ENCODE assay signal across 21 cellular contexts in the genomic region with DNA sequence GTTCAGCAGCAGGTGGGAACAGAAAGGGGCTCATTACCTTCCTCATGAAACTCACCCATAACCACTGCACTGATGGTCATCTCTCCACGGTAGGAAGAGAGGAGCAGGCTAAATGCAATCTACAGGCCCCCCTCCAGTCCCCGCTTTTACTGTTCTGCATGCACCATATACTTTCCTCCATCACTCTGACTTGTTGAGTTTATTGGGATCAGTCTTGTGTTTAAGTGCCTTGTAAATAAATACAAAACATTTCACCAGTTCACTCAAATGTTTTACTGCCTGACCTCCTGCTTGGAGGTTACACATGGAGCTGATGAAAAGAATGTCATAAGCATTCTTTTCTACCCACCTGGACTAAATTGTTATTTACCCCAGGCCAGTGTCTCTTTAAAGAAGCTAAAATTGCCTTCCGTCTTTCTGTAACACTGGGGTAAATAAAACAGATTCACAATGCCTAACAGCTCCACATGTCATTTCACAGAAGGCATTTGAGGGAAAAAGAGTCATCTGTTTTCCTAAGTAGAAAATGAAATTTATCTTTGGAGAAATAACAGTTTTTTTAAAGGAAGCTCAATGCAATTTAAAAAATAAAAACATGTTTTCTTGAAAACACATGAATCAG. TPM values are rescaled to one million over a fixed set of nuclear protein-coding genes. Genes with fewer than 3 reads are reported as not detected.
A peak's percentile ranks its signal among the peaks of the same experiment; 100 is the strongest.
DNase-seq lines count a peak whose midpoint lies in the region; ATAC-seq, FAIRE-seq and TF ChIP-seq lines count a peak whose summit lies in the region.
"Had no signal": no experiment of that assay in that cellular context is flagged by ENCODE, and none has a peak within 500 bp of the region (broad histone marks: within the 10 kb centered on the region; RNA-seq: fewer than 3 reads in every experiment).

No MANE protein-coding gene starts in this region.

- no peak for TF ChIP-seq CTCF in A549 (IDR thresholded peaks at IDR 0.05)

- no peak for TF ChIP-seq RAD21 in A549 (conservative IDR thresholded peaks at IDR 0.05 in 1 of 2, IDR thresholded peaks at IDR 0.05 in 1 of 2)

- FAIRE-seq in A549 (lab: Jason Lieb, UNC) (no peak), G401.6 (lab: Jason Lieb, UNC) (peak; percentile 89), urothelium cell line (lab: Jason Lieb, UNC) (no peak)
- FAIRE-seq: D721Med, K562, small intestine had no signal

- no peak for DNase-seq in A549 (ENCODE audit: low read depth in 1 of 2, low spot score in 1 of 2)
- DNase-seq in NCI-H2227 (lab: John Stamatoyannopoulos, UW; ENCODE audit: unreplicated experiment) = peak; percentile 73
- peak; percentile 15 for DNase-seq in kidney glomerular epithelial cell (lab: John Stamatoyannopoulos, UW)
- no peak for DNase-seq in SHP77 (lab: John Stamatoyannopoulos, UW)
- DNase-seq in cerebellar nuclear complex (lab: John Stamatoyannopoulos, UW) = no peak
- DNase-seq in stimulated activated CD4-positive, alpha-beta T cell treated with anti-CD3 and anti-CD28 coated beads, Interleukin-4, amount 100 ng/mL, for 4 hours = no peak
- no peak for DNase-seq in urothelium cell line (ENCODE audit: low spot score)
- DNase-seq: activated effector memory CD4-positive, alpha-beta T cell treated with anti-CD3 and anti-CD28 coated beads, Interleukin-2, amount 50 U/mL, for 16 hours; C1 segment of cervical spinal cord; heart left ventricle; left colon; MV-4-11; naive B cell; NCI-H1694 treated with DMSO at 0.1 percent for 48 hours; NCI-H446 treated with DMSO at 0.1 percent for 48 hours; nucleus accumbens; small intestine had no signal

- no peak for ATAC-seq in A549
- ATAC-seq: heart left ventricle; K562; left colon; stimulated activated effector memory CD8-positive, alpha-beta T cell treated with anti-CD3 and anti-CD28 coated beads, Interleukin-12 subunit alpha, Interleukin-12 subunit beta, amount 100 ng/mL, for 72 hours had no signal

- no peaks in the 10 kb centered on the region for H3K9me3 ChIP-seq in A549
- H3K9me3 ChIP-seq: heart left ventricle had no signal

- CTCF ChIA-PET in A549 (lab: Yijun Ruan, JAX) = interaction anchor here (1.2 to 3.1 kb wide), 3 partner anchors 8 to 189 kb away, joined by 3 to 12 read pairs (median 4); a partner anchor contains a TSS

- H3K27ac ChIP-seq in A549 = no peak overlapping the region
- H3K27ac ChIP-seq: heart left ventricle had no signal

- H3K4me1 ChIP-seq in A549 = peaks cover 37% of the 10 kb centered on the region

- no peak overlapping the region for H3K4me2 ChIP-seq in A549

- POLR2A ChIA-PET in A549 (lab: Yijun Ruan, JAX) = no interaction called here

- TF ChIP-seq POLR2A in A549 (IDR thresholded peaks at IDR 0.05; ENCODE audit: low read length) = no peak

- no peak for TF ChIP-seq EP300 in A549 (IDR thresholded peaks at IDR 0.05)

- no peak overlapping the region for H3K4me3 ChIP-seq in A549
- H3K4me3 ChIP-seq: heart left ventricle, K562 had no signal

- 90% methylated on average over 3 of the region's 3 CpGs for WGBS in A549 (ENCODE audit: missing lambda C conversion rate)

TF ChIP-seq in A549, 52 proteins besides CTCF, POLR2A, EP300 and RAD21:
- TF ChIP-seq GATA3 (IDR thresholded peaks at IDR 0.05; ENCODE audit: borderline replicate concordance) (0 out of 2 replicates have a peak, but pooled peaks have one; percentile 18), FOXS1 (CRISPR knock-in tag; IDR thresholded peaks at IDR 0.05) (no peak), NPAS2 (CRISPR knock-in tag; IDR thresholded peaks at IDR 0.05; ENCODE audit: borderline replicate concordance) (no peak), KDM1A (IDR thresholded peaks at IDR 0.05; ENCODE audit: low read depth) (no peak)

RNA-seq across cellular contexts. Expression of a gene that starts 30.7 kb away (rescaled TPM):
- polyA plus RNA-seq in A549 (2011; rRNA removed) = 9.9 and 10.0 TPM in 2 replicates
- 5.7 and 7.5 TPM in 2 replicates for polyA plus RNA-seq in A549 (2012; cell fraction: cytosol; rRNA removed)
- 9.2 and 11.5 TPM in 2 replicates for polyA plus RNA-seq in A549 (2012; cell fraction: nucleus; rRNA removed)
- polyA plus RNA-seq in A549 (2017; fragmentation: RNase III; extraction: RNeasy Plus Mini Kit Qiagen cat#74134 plus additional on column Dnase treatment) = 9.2 to 13.0 TPM (median 10.3 TPM) in 3 replicates
- 30.7 and 38.9 TPM in 2 replicates for polyA minus RNA-seq in A549 (2011; rRNA and poly(A)+ RNA removed)

Comparison
In these comparisons a context has a peak if more than half of its experiments do, and no peak if none do; other contexts are left out.
1. DNase-seq: peak in NCI-H2227 (single experiment) and kidney glomerular epithelial cell (single experiment); none in A549 (0 of 2), SHP77 (0 of 2), cerebellar nuclear complex (0 of 2), stimulated activated CD4-positive, alpha-beta T cell treated with anti-CD3 and anti-CD28 coated beads, Interleukin-4, amount 100 ng/mL, for 4 hours (0 of 2) and urothelium cell line (single experiment).